Comparison of ENCODE assay signal across 8 cellular contexts in the genomic region with DNA sequence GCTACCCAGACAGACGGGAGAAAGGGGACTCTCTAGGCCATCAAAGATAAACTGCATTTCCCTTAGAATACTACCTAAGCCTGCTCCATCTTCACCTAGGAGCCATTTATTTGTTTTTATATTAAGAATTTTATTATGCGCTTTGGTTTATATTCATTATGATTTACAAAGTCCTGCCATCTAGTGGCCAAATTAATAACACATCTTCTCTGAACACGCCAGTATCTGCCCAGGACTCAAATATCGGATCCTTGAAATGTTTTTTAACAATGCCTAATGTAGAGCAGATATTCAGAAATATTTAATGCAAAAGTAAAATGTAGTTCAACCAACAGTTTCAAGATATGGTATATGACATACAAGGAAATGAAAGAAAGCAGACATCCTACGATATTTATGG. TPM values are rescaled to one million over a fixed set of nuclear protein-coding genes. Genes with fewer than 3 reads are reported as not detected.
DNase-seq lines count a peak whose midpoint lies in the region; ATAC-seq and TF ChIP-seq lines count a peak whose summit lies in the region.

No MANE protein-coding gene starts in this region.

- intact Hi-C loops in activated CD4-positive, alpha-beta T cell treated with anti-CD3 and anti-CD28 coated beads for 36 hours (cut with DNase I, micrococcal nuclease) = loop anchor here in 1 of 2 experiments (2.0 to 5.0 kb wide), 5 partner anchors 68 to 1238 kb away; no protein-coding TSS in a partner anchor

- H3K9me3 Mint-ChIP-seq in activated CD4-positive, alpha-beta T cell treated with anti-CD3 and anti-CD28 coated beads for 36 hours (ENCODE audit: low read depth) = no peaks in the 10 kb centered on the region
- H3K9me3 Mint-ChIP-seq in osteocyte (ENCODE audit: unreplicated experiment) = no peaks in the 10 kb centered on the region

- CTCF ChIA-PET in activated CD4-positive, alpha-beta T cell treated with anti-CD3 and anti-CD28 coated beads for 36 hours (lab: Charles Lee) = interaction anchor here (0.9 to 3.1 kb wide), 9 partner anchors 10 to 130 kb away, joined by 3 to 23 read pairs (median 4); partner anchors contain the start of gene PRPS2

- peak; percentile 28 for ATAC-seq in activated CD4-positive, alpha-beta T cell treated with anti-CD3 and anti-CD28 coated beads for 36 hours

- TF ChIP-seq CTCF in osteocyte (IDR thresholded peaks at IDR 0.05) = peak; percentile 63

- no peak overlapping the region for H3K27ac Mint-ChIP-seq in activated CD4-positive, alpha-beta T cell treated with anti-CD3 and anti-CD28 coated beads for 36 hours
- H3K27ac Mint-ChIP-seq in osteocyte (ENCODE audit: unreplicated experiment) = no peak overlapping the region

- H3K36me3 Mint-ChIP-seq in activated CD4-positive, alpha-beta T cell treated with anti-CD3 and anti-CD28 coated beads for 36 hours (ENCODE audit: low read depth) = no peaks in the 10 kb centered on the region
- no peaks in the 10 kb centered on the region for H3K36me3 Mint-ChIP-seq in osteocyte (ENCODE audit: unreplicated experiment)

- H3K27me3 Mint-ChIP-seq in activated CD4-positive, alpha-beta T cell treated with anti-CD3 and anti-CD28 coated beads for 36 hours = peaks cover 5% of the 10 kb centered on the region
- H3K27me3 Mint-ChIP-seq in osteocyte (ENCODE audit: unreplicated experiment) = peaks cover 32% of the 10 kb centered on the region

- peaks cover 8% of the 10 kb centered on the region for H3K4me1 Mint-ChIP-seq in activated CD4-positive, alpha-beta T cell treated with anti-CD3 and anti-CD28 coated beads for 36 hours
- H3K4me1 Mint-ChIP-seq in osteocyte (ENCODE audit: unreplicated experiment) = peaks cover 3% of the 10 kb centered on the region

- no peak for DNase-seq in activated CD4-positive, alpha-beta T cell treated with anti-CD3 and anti-CD28 coated beads for 36 hours
- no peak for DNase-seq in activated CD4-positive, alpha-beta T cell treated with anti-CD3 and anti-CD28 coated beads for 4 hours
- DNase-seq in NCI-H460 (ENCODE audit: extremely low read depth, low read depth) (peak; percentile 15), dermis blood vessel endothelial cell (peak; percentile 56), osteocyte (ENCODE audit: extremely low spot score, unreplicated experiment) (no peak), DMS79 (lab: John Stamatoyannopoulos, UW) (no peak), foreskin melanocyte (no peak)
- DNase-seq in stimulated activated CD4-positive, alpha-beta T cell treated with anti-CD3 and anti-CD28 coated beads, Interleukin-2, amount 100 ng/mL, for 48 hours = no peak

- H3K4me3 Mint-ChIP-seq in activated CD4-positive, alpha-beta T cell treated with anti-CD3 and anti-CD28 coated beads for 36 hours = no peak overlapping the region
- no peak overlapping the region for H3K4me3 Mint-ChIP-seq in osteocyte (ENCODE audit: unreplicated experiment)

- POLR2A ChIA-PET in activated CD4-positive, alpha-beta T cell treated with anti-CD3 and anti-CD28 coated beads for 36 hours (lab: Charles Lee) = no interaction called here

RNA-seq across cellular contexts. Expression of gene PRPS2, which starts 20.8 kb away (rescaled TPM):
- total RNA-seq in activated CD4-positive, alpha-beta T cell treated with anti-CD3 and anti-CD28 coated beads for 36 hours = 100 to 1,000 TPM; 110 to 116 TPM
- 55.0 and 55.9 TPM in 2 replicates for total RNA-seq in NCI-H460 (2014; rRNA removed; shearing (Covaris generic))
- polyA plus RNA-seq in NCI-H460 (2014; cell fraction: nucleus; rRNA removed) = 82.5 and 93.6 TPM in 2 replicates
- total RNA-seq in dermis blood vessel endothelial cell = 21.3 and 27.7 TPM in 2 replicates
- 13.2 and 18.5 TPM in 2 replicates for total RNA-seq in osteocyte

Comparison
In these comparisons a context has a peak if more than half of its experiments do, and no peak if none do; other contexts are left out.
1. DNase-seq: peak in NCI-H460 (single experiment) and dermis blood vessel endothelial cell (single experiment); none in activated CD4-positive, alpha-beta T cell treated with anti-CD3 and anti-CD28 coated beads for 36 hours (single experiment), activated CD4-positive, alpha-beta T cell treated with anti-CD3 and anti-CD28 coated beads for 4 hours (0 of 2), osteocyte (single experiment), DMS79 (single experiment), foreskin melanocyte (single experiment) and stimulated activated CD4-positive, alpha-beta T cell treated with anti-CD3 and anti-CD28 coated beads, Interleukin-2, amount 100 ng/mL, for 48 hours (0 of 2).